In the genomic region with DNA sequence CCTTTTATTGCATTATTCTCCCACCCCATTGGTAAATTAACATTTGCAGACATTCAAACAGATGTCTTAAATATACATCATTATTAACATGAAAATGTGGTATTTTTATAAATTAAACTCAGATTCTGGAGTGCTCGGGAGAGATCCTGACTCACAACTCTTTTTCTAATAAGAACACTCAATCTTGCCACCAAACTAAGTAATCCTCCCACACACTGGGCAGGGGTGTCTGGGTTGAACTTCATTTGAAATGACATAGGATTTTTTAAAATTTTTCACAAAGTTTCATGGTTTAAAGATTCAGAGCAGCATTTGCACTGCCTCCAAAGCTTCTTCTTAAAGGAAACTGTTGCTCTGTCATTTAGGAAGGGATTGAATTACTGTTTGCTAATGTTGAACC, we compare ENCODE assay signal across 8 cellular contexts.
"Had no signal": no experiment of that assay in that cellular context is flagged by ENCODE, and none has a peak within 500 bp of the region (broad histone marks: within the 10 kb centered on the region; RNA-seq: fewer than 3 reads in every experiment).

No MANE protein-coding gene starts in this region.

- H3K4me3 Mint-ChIP-seq: IgD-negative memory B cell had no signal

- H3K27ac ChIP-seq: HL-60 had no signal

- H3K4me3 ChIP-seq: K562 had no signal

- H3K4me1 Mint-ChIP-seq: IgD-negative memory B cell had no signal

- FAIRE-seq: HepG2, HTR-8/SVneo, K562 had no signal

- ATAC-seq: HepG2, K562 had no signal

- DNase-seq: IMR-90, KBM-7, KG1 had no signal

- H3K27me3 Mint-ChIP-seq: IgD-negative memory B cell had no signal

- H3K27ac Mint-ChIP-seq: IgD-negative memory B cell had no signal
